ENCODE assay signal across 8 cellular contexts in genomic region chr2:96260404-96261260, GRCh38. TPM values are rescaled to one million over a fixed set of nuclear protein-coding genes. Genes with fewer than 3 reads are reported as not detected.
DNase-seq lines count a peak whose midpoint lies in the region; ATAC-seq, FAIRE-seq and TF ChIP-seq lines count a peak whose summit lies in the region.

No MANE protein-coding gene starts in this region.

- peaks cover 89% of the 10 kb centered on the region for H3K4me1 Mint-ChIP-seq in activated B cell treated with CpG ODN at 0.5 μM for 24 hours
- peaks cover 51 to 89% (median 74%) of the 10 kb centered on the region in 3 donors for H3K4me1 Mint-ChIP-seq in naive B cell

- POLR2A ChIA-PET in activated B cell treated with CpG ODN at 0.5 μM for 24 hours (lab: Charles Lee) = interaction anchor here (1.2 to 4.7 kb wide), 8 partner anchors 18 to 122 kb away, joined by 3 to 40 read pairs (median 4); partner anchors contain the start of genes ASTL, DUSP2 and STARD7

- no peaks in the 10 kb centered on the region for H3K27me3 ChIP-seq in esophagus (ENCODE audit: control insufficient read depth in 1 of 2, insufficient read depth in 2 of 2, low read length in 2 of 2)

- DNase-seq in Ammon's horn (ENCODE audit: low spot score) = peak; percentile 63
- DNase-seq in GM19239 (ENCODE audit: insufficient read length, low spot score) = peak; percentile 43
- DNase-seq in NCI-H2107 (lab: John Stamatoyannopoulos, UW) = peak; percentile 17
- DNase-seq in activated B cell treated with CpG ODN at 0.5 μM for 24 hours = no peak
- peak; percentile 17 for DNase-seq in naive B cell

- H3K4me1 ChIP-seq in esophagus (ENCODE audit: control insufficient read depth in 2 of 2, insufficient read depth in 2 of 2, low read length in 1 of 2) = peaks cover 16 to 18% of the 10 kb centered on the region in 2 donors
- no peaks in the 10 kb centered on the region for H3K4me1 ChIP-seq in urinary bladder (ENCODE audit: insufficient read depth)

- TF ChIP-seq CTCF in activated B cell treated with CpG ODN at 0.5 μM for 24 hours (IDR thresholded peaks at IDR 0.05) = no peak

- intact Hi-C loops in activated B cell treated with CpG ODN at 0.5 μM for 24 hours (cut with micrococcal nuclease) = loop anchor here (1.0 to 10.0 kb wide), 5 partner anchors 15 to 504 kb away; partner anchors contain the start of genes ASTL and CNNM4

- FAIRE-seq in GM19239 (lab: Jason Lieb, UNC) = no peak

- no peaks in the 10 kb centered on the region for H3K27me3 Mint-ChIP-seq in activated B cell treated with CpG ODN at 0.5 μM for 24 hours
- H3K27me3 Mint-ChIP-seq in naive B cell = no peaks in the 10 kb centered on the region

- H3K4me3 ChIP-seq in esophagus (ENCODE audit: low read depth in 1 of 2, low read length in 2 of 2) (no peak overlapping the region), urinary bladder (ENCODE audit: low read depth, low read length) (no peak overlapping the region)

- H3K27ac ChIP-seq in esophagus (ENCODE audit: low read depth in 2 of 2, low read length in 1 of 2) (peak overlapping the region; percentile 91 to 97), urinary bladder (ENCODE audit: low read depth) (peak overlapping the region; percentile 68)

- H3K9me3 ChIP-seq in esophagus (ENCODE audit: control insufficient read depth in 2 of 2, insufficient read depth in 1 of 2, low read depth in 1 of 2, low read length in 1 of 2) = no peaks in the 10 kb centered on the region

- H3K36me3 ChIP-seq in esophagus (ENCODE audit: control insufficient read depth in 2 of 2, insufficient read depth in 2 of 2, low read length in 1 of 2) (peaks cover 0 to 9% of the 10 kb centered on the region in 2 donors), urinary bladder (ENCODE audit: insufficient read depth) (no peaks in the 10 kb centered on the region)

- WGBS in esophagus, 2 donors = 38 to 40% methylated on average over 9 of the region's 9 CpGs
- WGBS in urinary bladder = 52% methylated on average over 9 of the region's 9 CpGs

- H3K27ac Mint-ChIP-seq in activated B cell treated with CpG ODN at 0.5 μM for 24 hours (peak overlapping the region; percentile 80), naive B cell (peak overlapping the region; percentile 71 to 99 (median 94))

- H3K9me3 Mint-ChIP-seq in activated B cell treated with CpG ODN at 0.5 μM for 24 hours (no peaks in the 10 kb centered on the region), naive B cell (no peaks in the 10 kb centered on the region)

- peaks cover 59% of the 10 kb centered on the region for H3K36me3 Mint-ChIP-seq in activated B cell treated with CpG ODN at 0.5 μM for 24 hours (ENCODE audit: low read depth)
- H3K36me3 Mint-ChIP-seq in naive B cell = no peaks in the 10 kb centered on the region

- CTCF ChIA-PET in activated B cell treated with CpG ODN at 0.5 μM for 24 hours (lab: Charles Lee) = interaction anchor here (0.5 to 4.2 kb wide), 12 partner anchors 13 to 238 kb away, joined by 3 to 22 read pairs (median 4); partner anchors contain the start of genes ASTL and STARD7

- peak; percentile 56 for ATAC-seq in activated B cell treated with CpG ODN at 0.5 μM for 24 hours (ENCODE audit: low read depth)
- peak; percentile 41 to 48 for ATAC-seq in naive B cell (ENCODE audit: low read depth in 2 of 2)
- ATAC-seq in HG02763 (IDR thresholded peaks at IDR 0.05; ENCODE audit: unreplicated experiment) = no peak

- H3K4me3 Mint-ChIP-seq in activated B cell treated with CpG ODN at 0.5 μM for 24 hours = peak overlapping the region; percentile 36
- peak overlapping the region; percentile 59 to 87 (median 76) for H3K4me3 Mint-ChIP-seq in naive B cell

RNA-seq across cellular contexts. Expression of gene TMEM127, which starts 5.2 kb away (rescaled TPM):
- total RNA-seq in activated B cell treated with CpG ODN at 0.5 μM for 24 hours (36.6 and 43.2 TPM in 2 replicates), urinary bladder (13.4 TPM)
- polyA plus RNA-seq in esophagus (10 to 100 TPM; 25.8 to 29.3 TPM), naive B cell (ENCODE audit: low read depth in 6 of 6) (10 to 100 TPM; 37.8 to 52.0 (median 40.1) TPM), urinary bladder (47.6 TPM)

RNA-seq across cellular contexts. Expression of gene CIAO1, which starts 5.4 kb away (rescaled TPM):
- total RNA-seq in activated B cell treated with CpG ODN at 0.5 μM for 24 hours = 65.6 and 71.6 TPM in 2 replicates
- polyA plus RNA-seq in esophagus = 10 to 100 TPM; 25.3 to 38.7 TPM
- polyA plus RNA-seq in naive B cell (ENCODE audit: low read depth in 6 of 6) = 100 to 1,000 TPM in 1 of 6 donors, 10 to 100 TPM in 5; 57.8 to 101 (median 92.2) TPM
- total RNA-seq in urinary bladder = 52.4 TPM
- polyA plus RNA-seq in urinary bladder = 60.3 TPM

RNA-seq across cellular contexts. Expression of gene SNRNP200, which starts 44.7 kb away (rescaled TPM):
- 185 and 208 TPM in 2 replicates for total RNA-seq in activated B cell treated with CpG ODN at 0.5 μM for 24 hours
- 10 to 100 TPM; 52.5 to 65.6 TPM for polyA plus RNA-seq in esophagus
- 10 to 100 TPM; 61.7 to 95.9 (median 71.2) TPM for polyA plus RNA-seq in naive B cell (ENCODE audit: low read depth in 6 of 6)
- 58.3 TPM for total RNA-seq in urinary bladder
- polyA plus RNA-seq in urinary bladder = 107 TPM

RNA-seq across cellular contexts. Expression of gene STARD7, which starts 52.0 kb away (rescaled TPM):
- 148 and 158 TPM in 2 replicates for total RNA-seq in activated B cell treated with CpG ODN at 0.5 μM for 24 hours
- 10 to 100 TPM; 21.5 to 34.9 TPM for polyA plus RNA-seq in esophagus
- polyA plus RNA-seq in naive B cell (ENCODE audit: low read depth in 6 of 6) = 100 to 1,000 TPM; 219 to 401 (median 239) TPM
- 80.7 TPM for total RNA-seq in urinary bladder
- polyA plus RNA-seq in urinary bladder = 49.4 TPM
